ENCODE assay signal across 22 cellular contexts in the genomic region with DNA sequence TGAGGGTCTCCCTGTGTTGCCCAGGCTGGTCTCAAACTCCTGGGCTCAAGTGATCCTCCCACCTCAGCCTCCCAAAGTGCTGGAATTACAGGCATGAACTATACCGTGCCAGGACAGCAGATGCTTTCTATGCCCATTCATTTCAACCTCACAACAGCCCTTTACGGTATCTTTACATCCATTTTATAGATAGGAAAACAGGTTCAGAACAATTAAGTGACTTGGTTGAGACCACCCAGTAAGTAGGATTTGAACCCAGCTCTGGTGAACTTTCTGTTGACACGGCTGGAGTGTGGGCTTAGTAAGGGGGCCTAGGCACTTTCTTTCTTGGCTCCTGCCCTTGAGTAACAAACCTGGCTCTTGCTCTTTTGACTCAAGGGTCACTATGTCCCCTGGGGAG.
"Had no signal": no experiment of that assay in that cellular context is flagged by ENCODE, and none has a peak within 500 bp of the region (broad histone marks: within the 10 kb centered on the region; RNA-seq: fewer than 3 reads in every experiment).

No MANE protein-coding gene starts in this region.

- H3K4me2 ChIP-seq: hepatocyte had no signal

- H3K27me3 ChIP-seq: hepatocyte, neutrophil, sigmoid colon, suprapubic skin, vagina had no signal

- H3K27me3 Mint-ChIP-seq: activated CD4-positive, alpha-beta memory T cell treated with anti-CD3 and anti-CD28 coated beads for 36 hours; central memory CD8-positive, alpha-beta T cell; naive B cell; T-cell had no signal

- H3K4me3 Mint-ChIP-seq: activated CD4-positive, alpha-beta memory T cell treated with anti-CD3 and anti-CD28 coated beads for 36 hours; activated naive CD4-positive, alpha-beta T cell treated with anti-CD3 and anti-CD28 coated beads for 36 hours; central memory CD8-positive, alpha-beta T cell; T-cell; WTC11 had no signal

- H3K27ac Mint-ChIP-seq: activated CD4-positive, alpha-beta memory T cell treated with anti-CD3 and anti-CD28 coated beads for 36 hours; activated naive CD4-positive, alpha-beta T cell treated with anti-CD3 and anti-CD28 coated beads for 36 hours; T-cell; WTC11 had no signal

- H3K4me3 ChIP-seq: coronary artery, hepatocyte, mucosa of descending colon, sigmoid colon, suprapubic skin, vagina had no signal

- H3K27ac ChIP-seq: hepatocyte, neutrophil, suprapubic skin, vagina had no signal

- H3K9me3 Mint-ChIP-seq: activated CD4-positive, alpha-beta memory T cell treated with anti-CD3 and anti-CD28 coated beads for 36 hours; activated naive CD4-positive, alpha-beta T cell treated with anti-CD3 and anti-CD28 coated beads for 36 hours; central memory CD8-positive, alpha-beta T cell; naive B cell; T-cell; WTC11 had no signal

- H3K36me3 Mint-ChIP-seq: activated CD4-positive, alpha-beta memory T cell treated with anti-CD3 and anti-CD28 coated beads for 36 hours; naive B cell; T-cell; WTC11 had no signal

- DNase-seq: activated CD4-positive, alpha-beta memory T cell treated with anti-CD3 and anti-CD28 coated beads for 36 hours; activated CD4-positive, alpha-beta T cell treated with anti-CD3 and anti-CD28 coated beads for 4 hours; activated naive CD4-positive, alpha-beta T cell treated with anti-CD3 and anti-CD28 coated beads for 36 hours; activated T-cell treated with anti-CD3 and anti-CD28 coated beads for 4 hours; aorta; effector CD4-positive, alpha-beta T cell; mesenchymal stem cell; mucosa of descending colon; naive B cell; sigmoid colon; stimulated activated CD4-positive, alpha-beta T cell treated with anti-CD3 and anti-CD28 coated beads, Interleukin-4, amount 100 ng/mL, for 24 hours; stimulated activated naive CD8-positive, alpha-beta T cell treated with anti-CD3 and anti-CD28 coated beads, Interleukin-15, Interleukin-2, amounts not matched to agents 100 U/mL and 50 U/mL, for 24 hours; T-cell; trophoblast cell had no signal

- ATAC-seq: esophagus mucosa; mucosa of descending colon; stimulated activated naive CD8-positive, alpha-beta T cell treated with anti-CD3 and anti-CD28 coated beads, Interleukin-15, Interleukin-2, amounts not matched to agents 100 U/mL and 50 U/mL, for 24 hours; T-cell; WTC11 had no signal

- H3K9me3 ChIP-seq: mucosa of descending colon, neutrophil, sigmoid colon, suprapubic skin, vagina had no signal

- H3K36me3 ChIP-seq: neutrophil, sigmoid colon, suprapubic skin, vagina had no signal
